ENCODE assay signal across 11 cellular contexts in the genomic region with DNA sequence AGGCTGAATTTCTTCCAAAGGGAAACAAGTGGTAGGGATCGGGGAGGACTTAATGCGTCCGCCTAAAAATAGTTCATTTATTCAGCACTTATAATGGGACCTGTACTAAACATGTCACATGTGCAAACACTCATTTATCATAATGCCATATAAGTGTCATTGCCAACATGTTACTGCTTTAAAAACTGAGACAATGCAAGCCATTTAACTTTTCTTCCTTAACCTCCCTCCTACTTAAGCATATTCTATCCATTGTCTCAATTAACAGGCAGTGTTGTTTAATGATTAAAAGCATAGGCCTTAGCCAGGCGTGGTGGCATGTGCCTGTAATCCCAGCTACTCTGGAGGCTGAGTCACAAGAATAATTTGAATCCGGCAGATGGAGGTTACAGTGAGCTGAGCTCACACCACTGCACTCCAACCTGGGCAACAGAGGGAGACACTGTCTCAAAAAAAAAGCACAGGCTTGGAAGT. TPM values are rescaled to one million over a fixed set of nuclear protein-coding genes. Genes with fewer than 3 reads are reported as not detected.
DNase-seq lines count a peak whose midpoint lies in the region; ATAC-seq, FAIRE-seq and TF ChIP-seq lines count a peak whose summit lies in the region.
"Had no signal": no experiment of that assay in that cellular context is flagged by ENCODE, and none has a peak within 500 bp of the region (broad histone marks: within the 10 kb centered on the region; RNA-seq: fewer than 3 reads in every experiment).

No MANE protein-coding gene starts in this region.

- H3K27ac Mint-ChIP-seq in Calu3 (ENCODE audit: unreplicated experiment), result peak overlapping the region; percentile 75
- peak overlapping the region; percentile 49 for H3K27ac Mint-ChIP-seq in mesothelial cell of epicardium
- no peak overlapping the region for H3K27ac Mint-ChIP-seq in T-helper 2 cell treated with Interferon-gamma antibody and Interleukin-4, amounts not matched to agents 5 μg/mL and 100 μg/mL, for 36 hours

- TF ChIP-seq CTCF in Calu3 (IDR thresholded peaks at IDR 0.05; ENCODE audit: unreplicated experiment) (no peak), bronchial epithelial cell (IDR thresholded peaks at IDR 0.05; ENCODE audit: insufficient read depth, low read length, severe bottlenecking) (peak; percentile 12), mesothelial cell of epicardium (IDR thresholded peaks at IDR 0.05; ENCODE audit: unreplicated experiment) (no peak)

- H3K9me3 Mint-ChIP-seq in Calu3 (ENCODE audit: low read depth, unreplicated experiment) (no peaks in the 10 kb centered on the region), mesothelial cell of epicardium (no peaks in the 10 kb centered on the region)
- H3K9me3 Mint-ChIP-seq in T-helper 2 cell treated with Interferon-gamma antibody and Interleukin-4, amounts not matched to agents 5 μg/mL and 100 μg/mL, for 36 hours, result no peaks in the 10 kb centered on the region

- peaks cover 6% of the 10 kb centered on the region for H3K36me3 Mint-ChIP-seq in Calu3 (ENCODE audit: insufficient read depth, unreplicated experiment)
- peaks cover 14% of the 10 kb centered on the region for H3K36me3 Mint-ChIP-seq in mesothelial cell of epicardium
- peaks cover 49% of the 10 kb centered on the region for H3K36me3 Mint-ChIP-seq in T-helper 2 cell treated with Interferon-gamma antibody and Interleukin-4, amounts not matched to agents 5 μg/mL and 100 μg/mL, for 36 hours (ENCODE audit: low read depth)

- no peak for FAIRE-seq in bronchial epithelial cell (lab: Jason Lieb, UNC)

- H3K27me3 ChIP-seq in MG63 (no peaks in the 10 kb centered on the region), bronchial epithelial cell (ENCODE audit: control insufficient read depth, insufficient read depth, low read length) (no peaks in the 10 kb centered on the region)

- no peaks in the 10 kb centered on the region for H3K27me3 Mint-ChIP-seq in Calu3 (ENCODE audit: unreplicated experiment)
- no peaks in the 10 kb centered on the region for H3K27me3 Mint-ChIP-seq in mesothelial cell of epicardium (ENCODE audit: low read depth)
- no peaks in the 10 kb centered on the region for H3K27me3 Mint-ChIP-seq in T-helper 2 cell treated with Interferon-gamma antibody and Interleukin-4, amounts not matched to agents 5 μg/mL and 100 μg/mL, for 36 hours (ENCODE audit: low read depth)

- H3K4me3 Mint-ChIP-seq in Calu3 (ENCODE audit: low read depth, unreplicated experiment), result peak overlapping the region; percentile 20
- no peak overlapping the region for H3K4me3 Mint-ChIP-seq in mesothelial cell of epicardium
- no peak overlapping the region for H3K4me3 Mint-ChIP-seq in T-helper 2 cell treated with Interferon-gamma antibody and Interleukin-4, amounts not matched to agents 5 μg/mL and 100 μg/mL, for 36 hours

- intact Hi-C loops in Calu3 (cut with micrococcal nuclease; ENCODE audit: unreplicated experiment), result loop anchor here (5.0 kb wide), 1 partner anchor 51 kb away; a partner anchor contains a TSS

- H3K4me1 Mint-ChIP-seq in Calu3 (ENCODE audit: low read depth, unreplicated experiment), result peaks cover 38% of the 10 kb centered on the region
- H3K4me1 Mint-ChIP-seq in mesothelial cell of epicardium, result peaks cover 20% of the 10 kb centered on the region
- peaks cover 2% of the 10 kb centered on the region for H3K4me1 Mint-ChIP-seq in T-helper 2 cell treated with Interferon-gamma antibody and Interleukin-4, amounts not matched to agents 5 μg/mL and 100 μg/mL, for 36 hours (ENCODE audit: low read depth)

- no peaks in the 10 kb centered on the region for H3K9me3 ChIP-seq in MG63
- H3K9me3 ChIP-seq: prostate gland had no signal

- peaks cover 13% of the 10 kb centered on the region for H3K36me3 ChIP-seq in MG63
- H3K36me3 ChIP-seq in bronchial epithelial cell (ENCODE audit: control insufficient read depth, insufficient read depth, low read length), result peaks cover 2% of the 10 kb centered on the region
- H3K36me3 ChIP-seq: prostate gland had no signal

- BruUV-seq in Calu3 (replicated peaks; lab: Mats Ljungman, UMichigan), result no TSS peak

- no peak overlapping the region for H3K4me3 ChIP-seq in MG63
- H3K4me3 ChIP-seq in bronchial epithelial cell (ENCODE audit: low read depth, low read length), result no peak overlapping the region
- H3K4me3 ChIP-seq: prostate gland had no signal

- CTCF ChIA-PET in Calu3 (lab: Charles Lee), result interaction anchor here (0.6 to 2.0 kb wide), 2 partner anchors 13 to 849 kb away, joined by 8 to 12 read pairs; a partner anchor contains a TSS

- ATAC-seq in HG03139 (IDR thresholded peaks at IDR 0.05; ENCODE audit: unreplicated experiment) (no peak), GM18909 (IDR thresholded peaks at IDR 0.05; ENCODE audit: poor library complexity, unreplicated experiment) (no peak), HG02678 (IDR thresholded peaks at IDR 0.05; ENCODE audit: unreplicated experiment) (no peak)
- ATAC-seq: Panc1 had no signal

- peak; percentile 64 for DNase-seq in Calu3
- peak; percentile 49 for DNase-seq in MG63
- DNase-seq in bronchial epithelial cell (ENCODE audit: low read depth), result peak; percentile 61
- DNase-seq in mesothelial cell of epicardium (ENCODE audit: low spot score in 2 of 2, unreplicated experiment in 2 of 2), result no peak
- DNase-seq in T-helper 2 cell treated with Interferon-gamma antibody and Interleukin-4, amounts not matched to agents 5 μg/mL and 100 μg/mL, for 36 hours (ENCODE audit: low spot score), result no peak
- DNase-seq: anterior cingulate cortex had no signal

RNA-seq across cellular contexts. Expression of a gene that starts 13.5 kb away (rescaled TPM):
- 50.5 and 69.1 TPM in 2 replicates for total RNA-seq in Calu3 (2022)
- total RNA-seq in MG63 (2014; rRNA removed; shearing (Covaris generic); ENCODE audit: low replicate concordance), result 43.6 and 57.4 TPM in 2 replicates
- 101 and 119 TPM in 2 replicates for total RNA-seq in bronchial epithelial cell
- 94.6 to 103 TPM (median 99.4 TPM) in 3 replicates for total RNA-seq in mesothelial cell of epicardium

RNA-seq across cellular contexts. Expression of a gene that starts 49.6 kb away (rescaled TPM):
- total RNA-seq in Calu3 (2022) (27.7 and 31.3 TPM in 2 replicates), bronchial epithelial cell (10.0 and 11.8 TPM in 2 replicates), mesothelial cell of epicardium (34.3 to 39.3 TPM (median 36.4 TPM) in 3 replicates)
- total RNA-seq in MG63 (2014; rRNA removed; shearing (Covaris generic); ENCODE audit: low replicate concordance), result 14.5 and 22.0 TPM in 2 replicates

Comparison
In these comparisons a context has a peak if more than half of its experiments do, and no peak if none do; other contexts are left out.
1. DNase-seq: peak in Calu3 (single experiment), MG63 (single experiment) and bronchial epithelial cell (single experiment); none in mesothelial cell of epicardium (0 of 2) and T-helper 2 cell treated with Interferon-gamma antibody and Interleukin-4, amounts not matched to agents 5 μg/mL and 100 μg/mL, for 36 hours (single experiment).